7 cellular contexts compared by ENCODE assay signal in genomic region chr1:119968068-119968492, GRCh38.
A peak's percentile ranks its signal among the peaks of the same experiment; 100 is the strongest.
DNase-seq lines count a peak whose midpoint lies in the region; ATAC-seq and TF ChIP-seq lines count a peak whose summit lies in the region.

No MANE protein-coding gene starts in this region.

- H3K18ac ChIP-seq in mesendoderm (ENCODE audit: low read length), result no peak overlapping the region

- ATAC-seq in GM21723 (IDR thresholded peaks at IDR 0.05; ENCODE audit: unreplicated experiment), result peak; percentile 87
- peak; percentile 98 for ATAC-seq in stimulated activated effector memory CD8-positive, alpha-beta T cell treated with anti-CD3 and anti-CD28 coated beads, Interleukin-12 subunit alpha, Interleukin-12 subunit beta, amount 100 ng/mL, for 72 hours

- H3K27ac ChIP-seq in mesendoderm (ENCODE audit: low read depth, low read length), result no peak overlapping the region

- no peak overlapping the region for H2BK15ac ChIP-seq in mesendoderm (replicated peaks; ENCODE audit: low read depth)

- DNase-seq in GM12865 (ENCODE audit: low read depth) (peak; percentile 77), MV-4-11 (lab: John Stamatoyannopoulos, UW) (peak; percentile 60), mesendoderm (peak; percentile 79)
- DNase-seq in activated CD4-positive, alpha-beta T cell treated with anti-CD3 and anti-CD28 coated beads for 24 hours (ENCODE audit: low read depth in 2 of 2), result peak; percentile 64 to 67
- DNase-seq in stimulated activated effector memory CD8-positive, alpha-beta T cell treated with anti-CD3 and anti-CD28 coated beads, Interleukin-12 subunit alpha, Interleukin-12 subunit beta, amount 100 ng/mL, for 72 hours (ENCODE audit: low spot score in 2 of 2), result peak; percentile 64 to 90

- H3K27me3 Mint-ChIP-seq in dendritic cell treated with granulocyte-macrophage colony-stimulating factor and Interleukin-4, amounts not matched to agents 40 ng/mL and 50 ng/mL, for 4 days, result no peaks in the 10 kb centered on the region

- H3K36me3 Mint-ChIP-seq in dendritic cell treated with granulocyte-macrophage colony-stimulating factor and Interleukin-4, amounts not matched to agents 40 ng/mL and 50 ng/mL, for 4 days (ENCODE audit: low read depth), result peaks cover 93% of the 10 kb centered on the region
- H3K36me3 Mint-ChIP-seq in stimulated activated effector memory CD8-positive, alpha-beta T cell treated with anti-CD3 and anti-CD28 coated beads, Interleukin-12 subunit alpha, Interleukin-12 subunit beta, amount 100 ng/mL, for 72 hours, result peaks cover 72% of the 10 kb centered on the region

- no peak overlapping the region for H2BK120ac ChIP-seq in mesendoderm (ENCODE audit: low read depth, low read length)

- H3K23ac ChIP-seq in mesendoderm (ENCODE audit: low read length), result no peak overlapping the region

- peaks cover 37% of the 10 kb centered on the region for H3K4me1 Mint-ChIP-seq in dendritic cell treated with granulocyte-macrophage colony-stimulating factor and Interleukin-4, amounts not matched to agents 40 ng/mL and 50 ng/mL, for 4 days (ENCODE audit: low read depth)
- H3K4me1 Mint-ChIP-seq in stimulated activated effector memory CD8-positive, alpha-beta T cell treated with anti-CD3 and anti-CD28 coated beads, Interleukin-12 subunit alpha, Interleukin-12 subunit beta, amount 100 ng/mL, for 72 hours, result peaks cover 15% of the 10 kb centered on the region

- H3K9me3 Mint-ChIP-seq in dendritic cell treated with granulocyte-macrophage colony-stimulating factor and Interleukin-4, amounts not matched to agents 40 ng/mL and 50 ng/mL, for 4 days, result no peaks in the 10 kb centered on the region
- no peaks in the 10 kb centered on the region for H3K9me3 Mint-ChIP-seq in stimulated activated effector memory CD8-positive, alpha-beta T cell treated with anti-CD3 and anti-CD28 coated beads, Interleukin-12 subunit alpha, Interleukin-12 subunit beta, amount 100 ng/mL, for 72 hours

- no peak overlapping the region for H3K56ac ChIP-seq in mesendoderm (ENCODE audit: low read length)

- H4K5ac ChIP-seq in mesendoderm (ENCODE audit: low read length), result no peak overlapping the region

- WGBS in mesendoderm (ENCODE audit: extremely low coverage, insufficient coverage, low lambda C conversion rate), result no CpG with 5 or more reads among the region's 1 CpG

- TF ChIP-seq CTCF in GM12865 (IDR thresholded peaks at IDR 0.05; ENCODE audit: insufficient read depth, low read depth, low read length, missing control alignments), result peak; percentile 78

- H2AK5ac ChIP-seq in mesendoderm (ENCODE audit: low read length), result no peak overlapping the region

- no peak overlapping the region for H3K4me2 ChIP-seq in mesendoderm (ENCODE audit: low read length)

- H3K9ac ChIP-seq in mesendoderm (ENCODE audit: low read length), result no peak overlapping the region

- no peak overlapping the region for H4K8ac ChIP-seq in mesendoderm (ENCODE audit: low read depth, low read length)

- H3K4me3 ChIP-seq in GM12865 (ENCODE audit: low read depth, low read length) (no peak overlapping the region), mesendoderm (ENCODE audit: low read length) (no peak overlapping the region)

- no peaks in the 10 kb centered on the region for H3K79me2 ChIP-seq in mesendoderm (ENCODE audit: control insufficient read depth, insufficient read depth, low read length)

- no peak overlapping the region for H2BK5ac ChIP-seq in mesendoderm (ENCODE audit: low read length)

- H3K4me1 ChIP-seq in mesendoderm (ENCODE audit: control insufficient read depth, low read depth, low read length), result no peaks in the 10 kb centered on the region

- peaks cover 3% of the 10 kb centered on the region for H3K36me3 ChIP-seq in mesendoderm (ENCODE audit: control insufficient read depth, insufficient read depth, low read length)

- peak overlapping the region; percentile 23 for H3K27ac Mint-ChIP-seq in dendritic cell treated with granulocyte-macrophage colony-stimulating factor and Interleukin-4, amounts not matched to agents 40 ng/mL and 50 ng/mL, for 4 days
- H3K27ac Mint-ChIP-seq in stimulated activated effector memory CD8-positive, alpha-beta T cell treated with anti-CD3 and anti-CD28 coated beads, Interleukin-12 subunit alpha, Interleukin-12 subunit beta, amount 100 ng/mL, for 72 hours, result no peak overlapping the region

- no peaks in the 10 kb centered on the region for H3K79me1 ChIP-seq in mesendoderm (ENCODE audit: low read length)

- no peak overlapping the region for H3K4me3 Mint-ChIP-seq in dendritic cell treated with granulocyte-macrophage colony-stimulating factor and Interleukin-4, amounts not matched to agents 40 ng/mL and 50 ng/mL, for 4 days
- H3K4me3 Mint-ChIP-seq in stimulated activated effector memory CD8-positive, alpha-beta T cell treated with anti-CD3 and anti-CD28 coated beads, Interleukin-12 subunit alpha, Interleukin-12 subunit beta, amount 100 ng/mL, for 72 hours, result no peak overlapping the region

- no peak overlapping the region for H3K4ac ChIP-seq in mesendoderm (ENCODE audit: low read depth, low read length)

- intact Hi-C loops in dendritic cell treated with granulocyte-macrophage colony-stimulating factor and Interleukin-4, amounts not matched to agents 40 ng/mL and 50 ng/mL, for 4 days (cut with micrococcal nuclease), result loop anchor here (10.0 kb wide), 1 partner anchor 53 kb away; no protein-coding TSS in a partner anchor

- H3K27me3 ChIP-seq in mesendoderm (ENCODE audit: insufficient read depth, low read length, poor library complexity), result no peaks in the 10 kb centered on the region
